8 cellular contexts compared by ENCODE assay signal in genomic region chr11:10302744-10303557, GRCh38. TPM values are rescaled to one million over a fixed set of nuclear protein-coding genes. Genes with fewer than 3 reads are reported as not detected.
DNase-seq lines count a peak whose midpoint lies in the region; ATAC-seq, FAIRE-seq and TF ChIP-seq lines count a peak whose summit lies in the region.

No MANE protein-coding gene starts in this region.

- in situ Hi-C loops in astrocyte of the spinal cord (cut with HindIII; ENCODE audit: low sequenced_read_pairs): no loop called here

- peak; percentile 52 for FAIRE-seq in HTR-8/SVneo (lab: Jason Lieb, UNC)

- H3K27me3 ChIP-seq in Caco-2 (replicated peaks; ENCODE audit: control insufficient read depth, insufficient read depth, low read length): no peaks in the 10 kb centered on the region
- H3K27me3 ChIP-seq in right cardiac atrium (ENCODE audit: control insufficient read depth, insufficient read depth): no peaks in the 10 kb centered on the region

- no peaks in the 10 kb centered on the region for H3K27me3 Mint-ChIP-seq in Caco-2 (ENCODE audit: insufficient read depth, unreplicated experiment)

- peak overlapping the region; percentile 64 for H3K4me3 ChIP-seq in Caco-2 (ENCODE audit: low read depth, low read length)
- H3K4me3 ChIP-seq in astrocyte of the spinal cord (ENCODE audit: low read depth, low read length): peak overlapping the region; percentile 76
- H3K4me3 ChIP-seq in right cardiac atrium (ENCODE audit: low read length): peak overlapping the region; percentile 48

- no peaks in the 10 kb centered on the region for H3K9me3 ChIP-seq in Caco-2
- H3K9me3 ChIP-seq in right cardiac atrium (ENCODE audit: control insufficient read depth, low read length): no peaks in the 10 kb centered on the region

- CTCF ChIA-PET in Caco-2 (lab: Charles Lee): interaction anchor here (0.9 to 4.5 kb wide), 7 partner anchors 15 to 544 kb away, joined by 3 to 44 read pairs (median 6); no protein-coding TSS in a partner anchor

- TF ChIP-seq CTCF in Caco-2 (IDR thresholded peaks at IDR 0.05; ENCODE audit: insufficient read depth in 1 of 2, low read depth in 1 of 2, low read length in 1 of 2, severe bottlenecking in 1 of 2, unreplicated experiment in 1 of 2) (no peak), astrocyte of the spinal cord (IDR thresholded peaks at IDR 0.05; ENCODE audit: low read depth, low read length) (no peak)

- peaks cover 17% of the 10 kb centered on the region for H3K4me1 Mint-ChIP-seq in Caco-2 (ENCODE audit: low read depth, unreplicated experiment)

- intact Hi-C loops in Caco-2 (cut with micrococcal nuclease; ENCODE audit: unreplicated experiment): loop anchor here (1.0 to 5.0 kb wide), 3 partner anchors 9 to 449 kb away; partner anchors contain the start of genes CTR9 and SBF2
- intact Hi-C loops in right cardiac atrium (cut with DNase I): loop anchor here in 2 of 4 donors (10.0 kb wide), 1 partner anchor 328 kb away; no protein-coding TSS in a partner anchor
- intact Hi-C loops in posterior vena cava (cut with DNase I): loop anchor here (10.0 kb wide), 3 partner anchors 198 to 438 kb away; no protein-coding TSS in a partner anchor

- BruUV-seq in Caco-2 (replicated peaks; lab: Mats Ljungman, UMichigan): no TSS peak

- DNase-seq in Caco-2 (peak; percentile 78 to 83), HTR-8/SVneo (ENCODE audit: insufficient read length, low spot score) (no peak), SW480 (ENCODE audit: low spot score) (peak; percentile 83), astrocyte of the spinal cord (ENCODE audit: low read depth, low spot score) (peak; percentile 73), right cardiac atrium (peak; percentile 83 to 95 (median 94)), posterior vena cava (ENCODE audit: low spot score) (peak; percentile 97)

- peak overlapping the region; percentile 87 for H3K27ac ChIP-seq in right cardiac atrium (ENCODE audit: low read length)

- H3K4me1 ChIP-seq in Caco-2 (peaks cover 8% of the 10 kb centered on the region; the same call in 1 of the 2 replicates), right cardiac atrium (ENCODE audit: control insufficient read depth, insufficient read depth, low read length) (peaks cover 4% of the 10 kb centered on the region)

- H3K4me3 Mint-ChIP-seq in Caco-2 (ENCODE audit: unreplicated experiment): peak overlapping the region; percentile 85

- peaks cover 65% of the 10 kb centered on the region for H3K36me3 Mint-ChIP-seq in Caco-2 (ENCODE audit: insufficient read depth, unreplicated experiment)

- WGBS in right cardiac atrium: under 1% methylated on average over 56 of the region's 56 CpGs

- 0 out of 2 replicates have a peak, but pooled peaks cover 2% of the 10 kb centered on the region for H3K36me3 ChIP-seq in Caco-2 (ENCODE audit: control insufficient read depth, insufficient read depth, low read length)

- H3K27ac Mint-ChIP-seq in Caco-2 (ENCODE audit: unreplicated experiment): peak overlapping the region; percentile 81

- POLR2A ChIA-PET in Caco-2 (lab: Charles Lee): interaction anchor here (1.1 to 2.5 kb wide), 5 partner anchors 10 to 121 kb away, joined by 3 to 21 read pairs (median 5); no protein-coding TSS in a partner anchor

- peak; percentile 43 to 56 for ATAC-seq in right cardiac atrium
- no peak for ATAC-seq in HG02884 (IDR thresholded peaks at IDR 0.05; ENCODE audit: unreplicated experiment)
- ATAC-seq in HG03442 (IDR thresholded peaks at IDR 0.05; ENCODE audit: unreplicated experiment): no peak

- no peaks in the 10 kb centered on the region for H3K9me3 Mint-ChIP-seq in Caco-2 (ENCODE audit: unreplicated experiment)

RNA-seq across cellular contexts. Expression of gene ADM, which starts 1.9 kb away (rescaled TPM):
- total RNA-seq in Caco-2 (2022) (114 and 127 TPM in 2 replicates), right cardiac atrium (100 to 1,000 TPM in 3 of 4 donors, 10 to 100 TPM in 1; 57.9 to 219 (median 166) TPM), posterior vena cava (10 to 100 TPM; 36.5 to 52.2 TPM)
- polyA plus RNA-seq in right cardiac atrium: 151 TPM

RNA-seq across cellular contexts. Expression of gene SBF2, which starts 8.9 kb away (rescaled TPM):
- 56.5 and 72.2 TPM in 2 replicates for total RNA-seq in Caco-2 (2022)
- total RNA-seq in right cardiac atrium: 10 to 100 TPM; 20.5 to 32.2 (median 23.3) TPM
- polyA plus RNA-seq in right cardiac atrium: 10.8 TPM
- 10 to 100 TPM; 53.4 to 58.9 TPM for total RNA-seq in posterior vena cava

Comparison
In these comparisons a context has a peak if more than half of its experiments do, and no peak if none do; other contexts are left out.
1. ATAC-seq: peak in right cardiac atrium (2 of 2); none in HG02884 (single experiment) and HG03442 (single experiment).
2. Peak in every context shown above with its lines, with median percentiles within 50 percentile points of each other: H3K4me3 ChIP-seq.